Comparison of ENCODE assay signal across 24 cellular contexts in the genomic region with DNA sequence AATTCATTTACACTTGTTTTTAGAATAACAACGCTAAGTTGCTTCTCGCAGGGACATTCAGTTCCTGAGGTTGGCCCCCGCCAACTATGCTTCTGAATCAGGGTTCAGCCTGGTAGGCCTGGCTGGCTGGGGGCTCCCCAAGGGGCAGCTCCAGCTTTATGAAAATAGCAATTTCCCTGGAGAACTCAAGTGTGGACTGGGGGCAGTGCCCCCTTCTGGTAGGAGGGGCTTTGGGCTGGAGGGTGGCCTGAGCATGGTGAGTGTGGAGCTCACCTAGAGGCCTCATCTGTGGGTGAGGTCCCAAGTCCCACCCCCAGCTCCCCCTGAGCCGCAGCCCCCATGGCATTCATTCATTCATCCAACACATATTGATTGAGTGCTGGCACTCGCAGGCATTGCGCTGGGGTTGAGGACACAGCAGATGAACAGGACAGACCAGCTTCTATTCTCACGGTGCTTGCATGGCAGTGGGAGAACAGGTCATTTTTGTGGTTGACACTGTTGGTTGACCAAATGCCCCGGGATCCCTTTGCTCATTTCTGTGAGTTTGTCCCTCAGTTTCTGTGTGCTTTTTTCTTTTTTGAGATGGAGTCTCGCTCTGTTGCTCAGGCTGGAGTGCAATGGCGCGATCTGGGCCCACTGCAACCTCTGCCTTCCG.
"Had no signal": no experiment of that assay in that cellular context is flagged by ENCODE, and none has a peak within 500 bp of the region (broad histone marks: within the 10 kb centered on the region; RNA-seq: fewer than 3 reads in every experiment).

No MANE protein-coding gene starts in this region.

- H3K4me1 ChIP-seq: gastroesophageal sphincter, lower lobe of right lung, spleen, upper lobe of left lung had no signal

- H3K4me3 Mint-ChIP-seq: activated T-cell treated with anti-CD3 and anti-CD28 coated beads, Interleukin-2, amount 50 U/mL, for 4 hours; neural crest cell; T-helper 2 cell treated with Interferon-gamma antibody and Interleukin-4, amounts not matched to agents 5 μg/mL and 100 μg/mL, for 36 hours; WTC11 had no signal

- H3K9me3 ChIP-seq: lower lobe of right lung, mucosa of descending colon, thoracic aorta, upper lobe of left lung had no signal

- H3K27ac ChIP-seq: gastroesophageal sphincter, lower lobe of right lung, spleen, thoracic aorta, upper lobe of left lung had no signal

- DNase-seq: activated CD8-positive, alpha-beta memory T cell treated with anti-CD3 and anti-CD28 coated beads for 24 hours; activated CD8-positive, alpha-beta memory T cell treated with anti-CD3 and anti-CD28 coated beads, Interleukin-2, amount 50 U/mL, for 4 hours; activated naive CD4-positive, alpha-beta T cell; activated T-cell treated with anti-CD3 and anti-CD28 coated beads, Interleukin-2, amount 50 U/mL, for 4 hours; central memory CD4-positive, alpha-beta T cell; effector memory CD4-positive, alpha-beta T cell; head of caudate nucleus; left colon; lower lobe of right lung; mesendoderm; mucosa of descending colon; retina; spleen; stimulated activated CD4-positive, alpha-beta T cell treated with anti-CD3 and anti-CD28 coated beads, Interleukin-4, amount 100 ng/mL, for 1 hour; stimulated activated naive CD4-positive, alpha-beta T cell; T-cell; upper lobe of left lung had no signal

- H3K4me3 ChIP-seq: gastroesophageal sphincter, lower lobe of right lung, mucosa of descending colon, spleen, thoracic aorta, upper lobe of left lung had no signal

- H3K36me3 ChIP-seq: gastroesophageal sphincter, lower lobe of right lung, spleen, thoracic aorta, upper lobe of left lung had no signal

- H3K36me3 Mint-ChIP-seq: T-cell had no signal

- ATAC-seq: esophagus mucosa, gastroesophageal sphincter, left colon, lower lobe of right lung, mucosa of descending colon, WTC11 had no signal

- H3K27ac Mint-ChIP-seq: activated T-helper 2 cell treated with anti-CD3 and anti-CD28 coated beads, Interferon-gamma antibody, Interleukin-2, Interleukin-4, amounts not matched to agents 10 μg/mL and 5 μg/mL and 100 μg/mL, durations not matched to agents 14 hours and 24 hours and 36 hours; T-helper 2 cell treated with Interferon-gamma antibody and Interleukin-4, amounts not matched to agents 5 μg/mL and 100 μg/mL, for 36 hours; WTC11 had no signal
